32 cellular contexts compared by ENCODE assay signal in the genomic region with DNA sequence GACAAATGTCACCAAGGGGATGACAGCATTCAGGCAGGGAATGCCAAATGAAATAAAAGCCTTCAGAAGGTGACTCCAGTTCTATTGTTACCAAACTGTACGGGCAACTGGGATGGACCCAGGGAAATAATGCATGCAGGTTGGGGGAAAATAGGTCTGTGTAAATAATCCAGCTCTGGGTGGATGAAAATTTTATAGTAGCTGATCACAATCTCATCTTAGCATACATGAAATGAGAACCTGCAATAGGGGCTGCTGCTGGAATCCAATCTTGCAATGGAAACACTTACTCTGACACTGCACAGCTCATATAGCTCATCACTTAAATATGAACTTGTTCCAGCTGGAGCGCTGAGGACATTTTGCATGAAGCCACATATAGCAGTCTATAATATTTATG. TPM values are rescaled to one million over a fixed set of nuclear protein-coding genes. Genes with fewer than 3 reads are reported as not detected.
"Had no signal": no experiment of that assay in that cellular context is flagged by ENCODE, and none has a peak within 500 bp of the region (broad histone marks: within the 10 kb centered on the region; RNA-seq: fewer than 3 reads in every experiment).

No MANE protein-coding gene starts in this region.

- ATAC-seq: activated CD8-positive, alpha-beta memory T cell treated with anti-CD3 and anti-CD28 coated beads, Interleukin-2, amount 10 ng/mL, durations not matched to agents 7 days and 5 days; activated CD8-positive, alpha-beta T cell treated with anti-CD3 and anti-CD28 coated beads, Interleukin-2, amount 10 ng/mL, durations not matched to agents 7 days and 5 days; activated naive CD8-positive, alpha-beta T cell treated with anti-CD3 and anti-CD28 coated beads, Interleukin-2, amount 50 U/mL, for 24 hours had no signal

- FAIRE-seq: bronchial epithelial cell, TTC549 had no signal

- DNase-seq: activated B cell treated with CpG ODN at 0.5 μM for 24 hours; activated CD4-positive, alpha-beta memory T cell treated with anti-CD3 and anti-CD28 coated beads for 36 hours; activated CD4-positive, alpha-beta T cell treated with anti-CD3 and anti-CD28 coated beads for 4 hours; activated CD4-positive, alpha-beta T cell treated with anti-CD3 and anti-CD28 coated beads, Interleukin-2, amount 10 ng/mL, durations not matched to agents 24 days and 14 days; activated CD4-positive, alpha-beta T cell treated with anti-CD3 and anti-CD28 coated beads, Interleukin-2, amount 50 U/mL, for 1 hour; activated CD4-positive, alpha-beta T cell treated with anti-CD3 and anti-CD28 coated beads, Interleukin-2, amount 50 U/mL, for 4 hours; activated CD4-positive, CD25-positive, alpha-beta regulatory T cell treated with anti-CD3 and anti-CD28 coated beads, Interleukin-2, amount 50 U/mL, for 72 hours; activated CD8-positive, alpha-beta memory T cell treated with anti-CD3 and anti-CD28 coated beads for 24 hours; activated CD8-positive, alpha-beta memory T cell treated with anti-CD3 and anti-CD28 coated beads, Interleukin-2, amount 10 ng/mL, durations not matched to agents 7 days and 5 days; activated CD8-positive, alpha-beta memory T cell treated with anti-CD3 and anti-CD28 coated beads, Interleukin-2, amount 50 U/mL, for 48 hours; activated CD8-positive, alpha-beta T cell treated with anti-CD3 and anti-CD28 coated beads, Interleukin-2, amount 10 ng/mL, durations not matched to agents 7 days and 5 days; activated effector memory CD4-positive, alpha-beta T cell treated with Interleukin-2 at 50 U/mL for 16 hours; activated gamma-delta T cell; activated naive CD4-positive, alpha-beta T cell treated with anti-CD3 and anti-CD28 coated beads, Interleukin-2, amount 10 ng/mL, durations not matched to agents 7 days and 5 days; activated naive CD4-positive, alpha-beta T cell treated with Interleukin-2 at 50 U/mL for 16 hours; activated naive CD8-positive, alpha-beta T cell treated with anti-CD3 and anti-CD28 coated beads, Interleukin-2, amount 10 ng/mL, durations not matched to agents 7 days and 5 days; activated naive CD8-positive, alpha-beta T cell treated with anti-CD3 and anti-CD28 coated beads, Interleukin-2, amount 50 U/mL, for 24 hours; activated T-cell treated with anti-CD3 and anti-CD28 coated beads, Interleukin-2, amount 50 U/mL, for 24 hours; activated T-cell treated with anti-CD3 and anti-CD28 coated beads, Interleukin-2, amount 50 U/mL, for 48 hours; amygdala; anterior cingulate cortex; caudate nucleus; cerebellar nuclear complex; T-helper 2 cell; T-helper 9 cell had no signal

- H3K4me3 ChIP-seq: ascending aorta, cardiac muscle cell had no signal

- H3K27me3 ChIP-seq: ascending aorta, cardiac muscle cell had no signal

- H3K27ac ChIP-seq: ascending aorta, cardiac muscle cell, VCaP had no signal

- H3K36me3 ChIP-seq: ascending aorta, cardiac muscle cell had no signal

- H3K4me1 ChIP-seq: ascending aorta had no signal

- H3K9me3 ChIP-seq: ascending aorta had no signal

RNA-seq across cellular contexts. Expression of gene GAS2L3, which starts 40.2 kb away (rescaled TPM):
- total RNA-seq: ascending aorta had no signal

RNA-seq across cellular contexts. Expression of gene NR1H4, which starts 59.7 kb away (rescaled TPM):
- total RNA-seq: activated B cell treated with CpG ODN at 0.5 μM for 24 hours; activated CD4-positive, alpha-beta memory T cell treated with anti-CD3 and anti-CD28 coated beads for 36 hours; activated CD4-positive, alpha-beta T cell treated with anti-CD3 and anti-CD28 coated beads, Interleukin-2, amount 10 ng/mL, durations not matched to agents 24 days and 14 days; activated CD8-positive, alpha-beta memory T cell treated with anti-CD3 and anti-CD28 coated beads, Interleukin-2, amount 10 ng/mL, durations not matched to agents 7 days and 5 days; activated CD8-positive, alpha-beta T cell treated with anti-CD3 and anti-CD28 coated beads, Interleukin-2, amount 10 ng/mL, durations not matched to agents 7 days and 5 days; activated naive CD8-positive, alpha-beta T cell treated with anti-CD3 and anti-CD28 coated beads, Interleukin-2, amount 10 ng/mL, durations not matched to agents 7 days and 5 days; activated T-helper 2 cell treated with anti-CD3 and anti-CD28 coated beads, Interferon-gamma antibody, Interleukin-2, Interleukin-4, amounts not matched to agents 10 μg/mL and 5 μg/mL and 100 μg/mL, durations not matched to agents 14 hours and 24 hours and 36 hours; bronchial epithelial cell; cardiac muscle cell; chondrocyte had no signal
- polyA plus RNA-seq: cardiac muscle cell had no signal
